In genomic region chr18:44597797-44598196, GRCh38 we compare ENCODE assay signal across 21 cellular contexts.
"Had no signal": no experiment of that assay in that cellular context is flagged by ENCODE, and none has a peak within 500 bp of the region (broad histone marks: within the 10 kb centered on the region; RNA-seq: fewer than 3 reads in every experiment).

No MANE protein-coding gene starts in this region.

- H3K36me3 ChIP-seq: cardiac muscle cell, heart left ventricle, thyroid gland, upper lobe of left lung had no signal

- H3K9me3 Mint-ChIP-seq: activated CD8-positive, alpha-beta T cell treated with anti-CD3 and anti-CD28 coated beads for 36 hours; activated naive CD4-positive, alpha-beta T cell treated with anti-CD3 and anti-CD28 coated beads, Interleukin-2, amount 50 U/mL, for 72 hours; activated T-helper 2 cell treated with anti-CD3 and anti-CD28 coated beads, Interferon-gamma antibody, Interleukin-2, Interleukin-4, amounts not matched to agents 10 μg/mL and 5 μg/mL and 100 μg/mL, durations not matched to agents 14 hours and 24 hours and 36 hours; memory B cell; natural killer cell had no signal

- ATAC-seq: body of pancreas, esophagus mucosa, heart left ventricle, sciatic nerve, T-helper 17 cell had no signal

- H3K4me3 Mint-ChIP-seq: activated CD8-positive, alpha-beta memory T cell treated with anti-CD3 and anti-CD28 coated beads, Interleukin-2, amount 10 ng/mL, durations not matched to agents 7 days and 5 days; activated CD8-positive, alpha-beta T cell treated with anti-CD3 and anti-CD28 coated beads for 36 hours; natural killer cell; stimulated activated naive CD8-positive, alpha-beta T cell treated with anti-CD3 and anti-CD28 coated beads, Interleukin-15, amount 100 ng/mL, for 72 hours; T-helper 17 cell had no signal

- H3K9me3 ChIP-seq: body of pancreas, heart left ventricle, thyroid gland, upper lobe of left lung had no signal

- H3K36me3 Mint-ChIP-seq: activated CD8-positive, alpha-beta memory T cell treated with anti-CD3 and anti-CD28 coated beads, Interleukin-2, amount 10 ng/mL, durations not matched to agents 7 days and 5 days; activated naive CD4-positive, alpha-beta T cell treated with anti-CD3 and anti-CD28 coated beads, Interleukin-2, amount 50 U/mL, for 72 hours; memory B cell; natural killer cell had no signal

- DNase-seq: activated CD4-positive, alpha-beta T cell treated with anti-CD3 and anti-CD28 coated beads, Interleukin-2, amount 50 U/mL, for 1 hour; activated CD8-positive, alpha-beta memory T cell treated with anti-CD3 and anti-CD28 coated beads, Interleukin-2, amount 10 ng/mL, durations not matched to agents 7 days and 5 days; body of pancreas; heart left ventricle; hypothalamus; natural killer cell; stimulated activated CD4-positive, alpha-beta T cell treated with anti-CD3 and anti-CD28 coated beads, Interleukin-12 subunit alpha, Interleukin-12 subunit beta, amount 100 ng/mL, for 4 hours; stimulated activated CD4-positive, alpha-beta T cell treated with anti-CD3 and anti-CD28 coated beads, Interleukin-4, amount 100 ng/mL, for 1 hour; stimulated activated naive CD8-positive, alpha-beta T cell treated with anti-CD3 and anti-CD28 coated beads, Interleukin-15, amount 100 ng/mL, for 72 hours; T-helper 17 cell; T1000; thyroid gland; upper lobe of left lung had no signal

- H3K27me3 Mint-ChIP-seq: stimulated activated naive CD8-positive, alpha-beta T cell treated with anti-CD3 and anti-CD28 coated beads, Interleukin-15, amount 100 ng/mL, for 72 hours had no signal

- H3K27ac ChIP-seq: body of pancreas, cardiac muscle cell, heart left ventricle, skin epidermis, thyroid gland, upper lobe of left lung had no signal

- H3K4me3 ChIP-seq: body of pancreas, cardiac muscle cell, heart left ventricle, skin epidermis, thyroid gland, upper lobe of left lung had no signal

- H3K27me3 ChIP-seq: body of pancreas, cardiac muscle cell, heart left ventricle, thyroid gland, upper lobe of left lung had no signal

- H3K27ac Mint-ChIP-seq: activated CD8-positive, alpha-beta memory T cell treated with anti-CD3 and anti-CD28 coated beads, Interleukin-2, amount 10 ng/mL, durations not matched to agents 7 days and 5 days; activated naive CD4-positive, alpha-beta T cell treated with anti-CD3 and anti-CD28 coated beads, Interleukin-2, amount 50 U/mL, for 72 hours; activated T-helper 2 cell treated with anti-CD3 and anti-CD28 coated beads, Interferon-gamma antibody, Interleukin-2, Interleukin-4, amounts not matched to agents 10 μg/mL and 5 μg/mL and 100 μg/mL, durations not matched to agents 14 hours and 24 hours and 36 hours; memory B cell; stimulated activated naive CD8-positive, alpha-beta T cell treated with anti-CD3 and anti-CD28 coated beads, Interleukin-15, amount 100 ng/mL, for 72 hours; T-helper 17 cell had no signal
